8 cellular contexts compared by ENCODE assay signal in genomic region chr11:4626207-4627105, GRCh38. TPM values are rescaled to one million over a fixed set of nuclear protein-coding genes. Genes with fewer than 3 reads are reported as not detected.
A peak's percentile ranks its signal among the peaks of the same experiment; 100 is the strongest.
DNase-seq lines count a peak whose midpoint lies in the region; ATAC-seq and TF ChIP-seq lines count a peak whose summit lies in the region.

No MANE protein-coding gene starts in this region.

- WGBS in aorta, 2 donors, result 29 to 32% methylated on average over 15 of the region's 15 CpGs

- H3K27me3 ChIP-seq in H7 (ENCODE audit: control insufficient read depth, insufficient read depth, low read length) (no peaks in the 10 kb centered on the region), aorta (ENCODE audit: control insufficient read depth in 1 of 2, insufficient read depth in 2 of 2, low read length in 1 of 2) (peaks cover 0 to 1% of the 10 kb centered on the region in 2 donors)

- peak; percentile 15 for DNase-seq in DMS114 treated with DMSO at 0.1 percent for 48 hours (lab: John Stamatoyannopoulos, UW; ENCODE audit: unreplicated experiment)
- DNase-seq in H7, result peak; percentile 28
- DNase-seq in NCI-H1694 treated with DMSO at 0.1 percent for 48 hours (lab: John Stamatoyannopoulos, UW), result peak; percentile 29
- DNase-seq in SKM-1 treated with dmso at 0.1 percent for 144 hours (lab: John Stamatoyannopoulos, UW; ENCODE audit: unreplicated experiment), result peak; percentile 55
- peak; percentile 88 for DNase-seq in choroid plexus epithelial cell (ENCODE audit: low read depth)
- DNase-seq in medulla oblongata (ENCODE audit: extremely low spot score), result peak; percentile 18
- no peak for DNase-seq in type B pancreatic cell (ENCODE audit: extremely low spot score, unreplicated experiment)
- DNase-seq in aorta, result no peak

- peaks cover 5% of the 10 kb centered on the region for H3K9me3 Mint-ChIP-seq in type B pancreatic cell

- intact Hi-C loops in aorta (cut with DNase I), result no loop called here

- no peak for ATAC-seq in aorta (ENCODE audit: low FRiP score)

- H3K4me3 ChIP-seq in H7 (ENCODE audit: insufficient read depth, low read depth, low read length) (no peak overlapping the region), choroid plexus epithelial cell (ENCODE audit: low read depth, low read length) (no peak overlapping the region), aorta (ENCODE audit: low read length in 2 of 2) (no peak overlapping the region)

- peak; percentile 79 for TF ChIP-seq CTCF in choroid plexus epithelial cell (conservative IDR thresholded peaks at IDR 0.05; ENCODE audit: low read depth, low read length)
- TF ChIP-seq CTCF in type B pancreatic cell (conservative IDR thresholded peaks at IDR 0.05), result peak; percentile 86

- H3K4me1 ChIP-seq in aorta (ENCODE audit: control insufficient read depth in 1 of 2, insufficient read depth in 2 of 2, low read length in 2 of 2), result no peaks in the 10 kb centered on the region

- H3K4me1 Mint-ChIP-seq in type B pancreatic cell (ENCODE audit: unreplicated experiment), result no peaks in the 10 kb centered on the region

- peaks cover 6% of the 10 kb centered on the region for H3K9me3 ChIP-seq in aorta (ENCODE audit: control insufficient read depth, low read length)

- no peak overlapping the region for H3K27ac Mint-ChIP-seq in type B pancreatic cell

- peaks cover 12% of the 10 kb centered on the region for H3K27me3 Mint-ChIP-seq in type B pancreatic cell

- H3K36me3 Mint-ChIP-seq in type B pancreatic cell, result no peaks in the 10 kb centered on the region

- H3K4me3 Mint-ChIP-seq in type B pancreatic cell, result no peak overlapping the region

- no peak overlapping the region for H3K27ac ChIP-seq in aorta (ENCODE audit: low read depth in 1 of 2, low read length in 2 of 2)

- H3K36me3 ChIP-seq in H7 (replicated peaks; ENCODE audit: control insufficient read depth, insufficient read depth, low read length), result no peaks in the 10 kb centered on the region
- no peaks in the 10 kb centered on the region for H3K36me3 ChIP-seq in aorta (ENCODE audit: control insufficient read depth in 1 of 2, insufficient read depth in 2 of 2, low read length in 1 of 2)

RNA-seq across cellular contexts. Expression of gene OR51D1, which starts 10.8 kb away (rescaled TPM):
- total RNA-seq in H7 (2014; rRNA removed; shearing (Covaris generic)), result not detected in 2 replicates
- not detected in 2 replicates for total RNA-seq in type B pancreatic cell (ENCODE audit: low replicate concordance)
- not detected for total RNA-seq in aorta
- not detected for polyA plus RNA-seq in aorta

RNA-seq across cellular contexts. Expression of gene OR51E1, which starts 17.3 kb away (rescaled TPM):
- 0.15 TPM in 1 of 2 replicates, not detected in the other for total RNA-seq in H7 (2014; rRNA removed; shearing (Covaris generic))
- total RNA-seq in type B pancreatic cell (ENCODE audit: low replicate concordance), result 0.48 and 0.51 TPM in 2 replicates
- under 1 TPM; 0.54 to 0.78 TPM for total RNA-seq in aorta
- not detected for polyA plus RNA-seq in aorta

RNA-seq across cellular contexts. Expression of gene TRIM68, which starts 18.4 kb away (rescaled TPM):
- total RNA-seq in H7 (2014; rRNA removed; shearing (Covaris generic)), result 6.3 and 7.3 TPM in 2 replicates
- total RNA-seq in type B pancreatic cell (ENCODE audit: low replicate concordance) (13.9 and 14.5 TPM in 2 replicates), aorta (10 to 100 TPM in 1 of 2 donors, 1 to 10 TPM in 1; 7.9 to 14.5 TPM)
- polyA plus RNA-seq in aorta, result 1 to 10 TPM; 3.9 to 4.0 TPM

RNA-seq across cellular contexts. Expression of gene OR52I1, which starts 32.6 kb away (rescaled TPM):
- total RNA-seq in H7 (2014; rRNA removed; shearing (Covaris generic)), result 0.04 TPM in 1 of 2 replicates, not detected in the other
- total RNA-seq in type B pancreatic cell (ENCODE audit: low replicate concordance) (not detected in 2 replicates), aorta (not detected)
- polyA plus RNA-seq in aorta, result not detected

RNA-seq across cellular contexts. Expression of gene OR52I2, which starts 44.9 kb away (rescaled TPM):
- not detected in 2 replicates for total RNA-seq in H7 (2014; rRNA removed; shearing (Covaris generic))
- total RNA-seq in type B pancreatic cell (ENCODE audit: low replicate concordance), result not detected in 2 replicates
- total RNA-seq in aorta, result not detected
- not detected for polyA plus RNA-seq in aorta

Comparison
In these comparisons a context has a peak if more than half of its experiments do, and no peak if none do; other contexts are left out.
1. DNase-seq: peak in DMS114 treated with DMSO at 0.1 percent for 48 hours (single experiment), H7 (single experiment), NCI-H1694 treated with DMSO at 0.1 percent for 48 hours (single experiment), SKM-1 treated with dmso at 0.1 percent for 144 hours (single experiment), choroid plexus epithelial cell (single experiment) and medulla oblongata (single experiment); none in type B pancreatic cell (single experiment) and aorta (0 of 2).